8 cellular contexts compared by ENCODE assay signal in the genomic region with DNA sequence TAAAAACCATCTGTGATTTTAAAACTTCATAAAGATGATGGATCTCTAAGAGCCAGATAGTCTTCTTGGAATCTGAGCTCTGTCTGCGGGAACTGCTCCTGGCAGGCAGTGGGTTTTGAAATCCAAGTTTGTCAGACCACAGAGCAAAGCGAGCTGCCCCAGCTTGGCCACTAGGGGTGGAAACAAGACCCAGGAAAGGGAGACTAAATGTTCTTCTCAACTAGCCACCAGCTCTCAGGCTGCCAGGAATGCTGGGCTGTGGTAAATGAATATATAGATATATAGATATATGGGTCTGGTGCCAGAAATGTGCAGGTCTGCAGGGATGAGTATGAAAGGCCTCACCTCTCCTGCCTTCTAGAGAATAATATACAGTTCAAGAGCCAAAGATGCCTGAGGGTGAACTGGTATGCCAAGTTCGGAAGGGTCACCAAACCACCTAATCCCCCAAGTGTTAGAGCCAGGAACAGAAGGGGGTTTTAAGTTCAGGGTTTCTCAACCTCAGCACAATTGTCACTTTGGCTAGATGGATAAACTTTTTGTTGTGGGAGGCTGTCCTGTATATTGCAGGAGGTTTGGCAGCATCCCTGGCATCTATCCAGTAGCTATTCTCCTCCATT.
DNase-seq lines count a peak whose midpoint lies in the region; ATAC-seq, FAIRE-seq and TF ChIP-seq lines count a peak whose summit lies in the region.

No MANE protein-coding gene starts in this region.

- SMC1A ChIA-PET in GM12878 (lab: Charles Lee; ENCODE audit: uncharacterized antibody, unreplicated experiment) = interaction anchor here (0.7 to 4.1 kb wide), 18 partner anchors 13 to 263 kb away, joined by 3 to 18 read pairs (median 4); no protein-coding TSS in a partner anchor

- TF ChIP-seq RAD21 in GM12878 (IDR thresholded peaks at IDR 0.05; ENCODE audit: insufficient read depth, low read depth, low read length) = peak; percentile 26; the same call in 1 of the 2 replicates

- no peak for TF ChIP-seq EP300 in GM12878 (IDR thresholded peaks at IDR 0.05; ENCODE audit: borderline replicate concordance in 1 of 2, control insufficient read depth in 1 of 2, low read depth in 2 of 2, low read length in 2 of 2)

- H3K36me3 Mint-ChIP-seq in activated CD4-positive, alpha-beta T cell treated with anti-CD3 and anti-CD28 coated beads, Interleukin-2, amount 10 ng/mL, durations not matched to agents 7 days and 5 days (ENCODE audit: low read depth) = no peaks in the 10 kb centered on the region
- no peaks in the 10 kb centered on the region for H3K36me3 Mint-ChIP-seq in activated naive CD8-positive, alpha-beta T cell treated with anti-CD3 and anti-CD28 coated beads for 36 hours

- H3K9ac ChIP-seq in GM12878 (ENCODE audit: control insufficient read depth, insufficient read depth, low read length) = no peak overlapping the region

- in situ Hi-C loops in GM12878 (cut with MboI) = no loop called here

- CTCF ChIA-PET in GM12878 (lab: Yijun Ruan, JAX) = interaction anchor here (0.7 to 5.2 kb wide), 20 partner anchors 12 to 284 kb away, joined by 3 to 42 read pairs (median 6); no protein-coding TSS in a partner anchor
- CTCF ChIA-PET in activated CD4-positive, alpha-beta T cell treated with anti-CD3 and anti-CD28 coated beads, Interleukin-2, amount 10 ng/mL, durations not matched to agents 7 days and 5 days (lab: Charles Lee) = no interaction called here

- intact Hi-C loops in GM12878 (cut with micrococcal nuclease; ENCODE audit: unreplicated experiment) (no loop called here), left lung (cut with DNase I) (no loop called here)

- no TSS peak for BruUV-seq in GM12878 (replicated peaks; lab: Mats Ljungman, UMichigan)

- H3K4me3 ChIP-seq in GM12878 = no peak overlapping the region
- H3K4me3 ChIP-seq in left lung = no peak overlapping the region

- H3K36me3 ChIP-seq in GM12878 (ENCODE audit: control insufficient read depth in 2 of 2, insufficient read depth in 2 of 2, low read length in 1 of 2) (no peaks in the 10 kb centered on the region), left lung (no peaks in the 10 kb centered on the region)

- TF ChIP-seq POLR2A in GM12878 (IDR thresholded peaks at IDR 0.05; ENCODE audit: low read depth, low read length) (no peak), GM18505 (IDR thresholded peaks at IDR 0.05; ENCODE audit: borderline replicate concordance, extremely low read depth, insufficient read depth, insufficient read length) (no peak)

- no peaks in the 10 kb centered on the region for H3K27me3 ChIP-seq in GM12878 (replicated peaks in 1 of 2; ENCODE audit: control insufficient read depth in 2 of 2, insufficient read depth in 2 of 2, low read length in 1 of 2)
- H3K27me3 ChIP-seq in left lung = no peaks in the 10 kb centered on the region

- H3K4me1 ChIP-seq in GM12878 (ENCODE audit: control insufficient read depth, insufficient read depth, low read length) (no peaks in the 10 kb centered on the region), left lung (no peaks in the 10 kb centered on the region)

- RAD21 ChIA-PET in GM12878 (lab: Charles Lee; ENCODE audit: unreplicated experiment) = interaction anchor here (0.9 to 2.4 kb wide), 8 partner anchors 16 to 213 kb away, joined by 3 to 14 read pairs (median 4); no protein-coding TSS in a partner anchor

- H3K9me3 ChIP-seq in GM12878 (replicated peaks; ENCODE audit: control insufficient read depth, insufficient read depth, low read length) (no peaks in the 10 kb centered on the region), left lung (no peaks in the 10 kb centered on the region)

- H3K27ac Mint-ChIP-seq in activated CD4-positive, alpha-beta T cell treated with anti-CD3 and anti-CD28 coated beads, Interleukin-2, amount 10 ng/mL, durations not matched to agents 7 days and 5 days = no peak overlapping the region
- no peak overlapping the region for H3K27ac Mint-ChIP-seq in activated naive CD8-positive, alpha-beta T cell treated with anti-CD3 and anti-CD28 coated beads for 36 hours

- 44% methylated on average over 3 of the region's 3 CpGs for WGBS in GM12878 (ENCODE audit: insufficient coverage, insufficient replicate concordance, low lambda C conversion rate, missing lambda C conversion rate)

- peaks cover 4% of the 10 kb centered on the region for H3K27me3 Mint-ChIP-seq in activated CD4-positive, alpha-beta T cell treated with anti-CD3 and anti-CD28 coated beads, Interleukin-2, amount 10 ng/mL, durations not matched to agents 7 days and 5 days
- H3K27me3 Mint-ChIP-seq in activated naive CD8-positive, alpha-beta T cell treated with anti-CD3 and anti-CD28 coated beads for 36 hours = no peaks in the 10 kb centered on the region

- peak; percentile 72 for DNase-seq in AG08396 (ENCODE audit: low spot score)
- DNase-seq in HT1080 (ENCODE audit: low read depth) = peak; percentile 46
- DNase-seq in GM12878 (ENCODE audit: low read depth, low spot score) = no peak
- DNase-seq in left lung = peak in 1 of 2 donors; percentile 55
- no peak for DNase-seq in activated CD4-positive, alpha-beta T cell treated with anti-CD3 and anti-CD28 coated beads, Interleukin-2, amount 10 ng/mL, durations not matched to agents 7 days and 5 days
- no peak for DNase-seq in CD1c-positive myeloid dendritic cell (ENCODE audit: extremely low spot score)
- no peak for DNase-seq in activated naive CD8-positive, alpha-beta T cell treated with anti-CD3 and anti-CD28 coated beads for 36 hours

- no peaks in the 10 kb centered on the region for H3K9me3 Mint-ChIP-seq in activated CD4-positive, alpha-beta T cell treated with anti-CD3 and anti-CD28 coated beads, Interleukin-2, amount 10 ng/mL, durations not matched to agents 7 days and 5 days
- H3K9me3 Mint-ChIP-seq in activated naive CD8-positive, alpha-beta T cell treated with anti-CD3 and anti-CD28 coated beads for 36 hours = no peaks in the 10 kb centered on the region

- no peak overlapping the region for H2AFZ ChIP-seq in GM12878 (ENCODE audit: control insufficient read depth, low read depth, low read length)

- TF ChIP-seq CTCF in GM12878 (IDR thresholded peaks at IDR 0.05 in 2 of 3, conservative IDR thresholded peaks at IDR 0.05 in 1 of 3; ENCODE audit: control insufficient read depth in 2 of 3, extremely low read depth in 1 of 3, insufficient read depth in 1 of 3, low read depth in 3 of 3, low read length in 3 of 3) (peak in 2 of 3 experiments; percentile 28 to 55; a peak in 4 of 6 replicates), left lung (IDR thresholded peaks at IDR 0.05) (peak; percentile 43 to 47)

- ATAC-seq in GM12878 = peak; percentile 66
- ATAC-seq in left lung = peak; percentile 71
- ATAC-seq in GM18505 (IDR thresholded peaks at IDR 0.05; ENCODE audit: unreplicated experiment) = no peak

- H3K4me1 Mint-ChIP-seq in activated CD4-positive, alpha-beta T cell treated with anti-CD3 and anti-CD28 coated beads, Interleukin-2, amount 10 ng/mL, durations not matched to agents 7 days and 5 days = no peaks in the 10 kb centered on the region
- no peaks in the 10 kb centered on the region for H3K4me1 Mint-ChIP-seq in activated naive CD8-positive, alpha-beta T cell treated with anti-CD3 and anti-CD28 coated beads for 36 hours

- no peaks in the 10 kb centered on the region for H3K79me2 ChIP-seq in GM12878 (ENCODE audit: control insufficient read depth, insufficient read depth, low read length)

- FAIRE-seq in GM12878 (lab: Jason Lieb, UNC) = no peak

- H3K4me2 ChIP-seq in GM12878 (ENCODE audit: control insufficient read depth, insufficient read depth) = no peak overlapping the region

- H3K27ac ChIP-seq in GM12878 (ENCODE audit: control insufficient read depth, insufficient read depth) = no peak overlapping the region
- no peak overlapping the region for H3K27ac ChIP-seq in left lung

- H4K20me1 ChIP-seq in GM12878 (ENCODE audit: control insufficient read depth, insufficient read depth) = peaks cover 2% of the 10 kb centered on the region; the same call in 1 of the 2 replicates

- POLR2A ChIA-PET in GM12878 (lab: Charles Lee) = no interaction called here
- POLR2A ChIA-PET in activated CD4-positive, alpha-beta T cell treated with anti-CD3 and anti-CD28 coated beads, Interleukin-2, amount 10 ng/mL, durations not matched to agents 7 days and 5 days (lab: Charles Lee) = no interaction called here

- no peak overlapping the region for H3K4me3 Mint-ChIP-seq in activated CD4-positive, alpha-beta T cell treated with anti-CD3 and anti-CD28 coated beads, Interleukin-2, amount 10 ng/mL, durations not matched to agents 7 days and 5 days
- H3K4me3 Mint-ChIP-seq in activated naive CD8-positive, alpha-beta T cell treated with anti-CD3 and anti-CD28 coated beads for 36 hours = no peak overlapping the region

TF ChIP-seq in GM12878, 131 proteins besides CTCF, POLR2A, EP300 and RAD21:
- no peak for TF ChIP-seq HDAC2 (IDR thresholded peaks at IDR 0.05)
- no peak for TF ChIP-seq ZBED1 (IDR thresholded peaks at IDR 0.05; ENCODE audit: borderline replicate concordance)
- no peak for TF ChIP-seq CBX3 (IDR thresholded peaks at IDR 0.05; ENCODE audit: borderline replicate concordance, low read depth)
- TF ChIP-seq SMC3 (IDR thresholded peaks at IDR 0.05; ENCODE audit: borderline replicate concordance, low read length) = peak; percentile 19; the same call in 1 of the 2 replicates
- no peak for TF ChIP-seq SUZ12 (IDR thresholded peaks at IDR 0.05; ENCODE audit: unreplicated experiment)
- TF ChIP-seq HDGF (IDR thresholded peaks at IDR 0.05) = no peak
- no peak for TF ChIP-seq TCF7 (IDR thresholded peaks at IDR 0.05; ENCODE audit: borderline replicate concordance)

Comparison
In these comparisons a context has a peak if more than half of its experiments do, and no peak if none do; other contexts are left out.
1. DNase-seq: peak in AG08396 (single experiment) and HT1080 (single experiment); none in GM12878 (single experiment), activated CD4-positive, alpha-beta T cell treated with anti-CD3 and anti-CD28 coated beads, Interleukin-2, amount 10 ng/mL, durations not matched to agents 7 days and 5 days (single experiment), CD1c-positive myeloid dendritic cell (single experiment) and activated naive CD8-positive, alpha-beta T cell treated with anti-CD3 and anti-CD28 coated beads for 36 hours (single experiment).